1 cellular context compared by ENCODE assay signal in genomic region chr11:73322986-73323306, GRCh38.
TF ChIP-seq lines count a peak whose summit lies in the region.

No MANE protein-coding gene starts in this region.

TF ChIP-seq in HCT116, 20 proteins besides CTCF, POLR2A, EP300 and RAD21 (continued from another document):
- no peak for TF ChIP-seq ZBTB33 (IDR thresholded peaks at IDR 0.05; ENCODE audit: extremely low read depth, insufficient replicate concordance, low read length)
- no peak for TF ChIP-seq SRF (IDR thresholded peaks at IDR 0.05; ENCODE audit: low read depth)
- no peak for TF ChIP-seq TCF7L2 (IDR thresholded peaks at IDR 0.05; ENCODE audit: borderline replicate concordance, extremely low read depth, insufficient read depth, insufficient read length)
